ENCODE assay signal across 19 cellular contexts in the genomic region with DNA sequence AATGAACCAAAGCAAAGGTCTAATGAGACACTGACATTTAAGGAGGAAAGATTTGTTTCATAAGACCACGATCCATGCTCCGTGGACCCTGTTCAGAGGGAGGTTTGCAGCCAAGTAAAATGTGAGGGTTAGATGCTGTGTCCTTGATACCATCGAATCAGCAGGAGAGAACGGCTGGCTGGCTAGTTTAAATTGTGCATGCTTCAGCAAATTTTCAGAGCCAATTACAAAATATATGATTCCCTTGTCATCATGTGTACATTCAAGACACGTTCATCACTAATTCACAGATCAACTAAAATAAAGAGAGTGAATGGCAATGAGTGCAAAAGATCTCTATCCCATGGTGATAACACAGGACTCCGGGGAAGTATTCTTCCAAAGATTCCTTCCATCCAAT.
DNase-seq lines count a peak whose midpoint lies in the region; ATAC-seq and TF ChIP-seq lines count a peak whose summit lies in the region.
"Had no signal": no experiment of that assay in that cellular context is flagged by ENCODE, and none has a peak within 500 bp of the region (broad histone marks: within the 10 kb centered on the region; RNA-seq: fewer than 3 reads in every experiment).

No MANE protein-coding gene starts in this region.

- TF ChIP-seq CTCF in OCI-LY3 (IDR thresholded peaks at IDR 0.05; ENCODE audit: low read depth, low read length): no peak
- no peak for TF ChIP-seq CTCF in type B pancreatic cell (conservative IDR thresholded peaks at IDR 0.05)
- no peak for TF ChIP-seq CTCF in sigmoid colon (IDR thresholded peaks at IDR 0.05)

- no peak overlapping the region for H3K27ac ChIP-seq in OCI-LY3 (ENCODE audit: low read length)
- no peak overlapping the region for H3K27ac ChIP-seq in sigmoid colon
- H3K27ac ChIP-seq: 22Rv1 had no signal

- no peaks in the 10 kb centered on the region for H4K20me1 ChIP-seq in OCI-LY3 (ENCODE audit: insufficient read depth, low read length)

- peak overlapping the region; percentile 60; the same call in 1 of the 2 replicates for H2AFZ ChIP-seq in OCI-LY3 (ENCODE audit: low read depth, low read length)

- TF ChIP-seq EP300 in sigmoid colon (IDR thresholded peaks at IDR 0.05): no peak

- no peaks in the 10 kb centered on the region for H3K9me3 Mint-ChIP-seq in type B pancreatic cell
- H3K9me3 Mint-ChIP-seq in activated T-helper 17 cell treated with anti-CD3 and anti-CD28 coated beads, Interleukin-2, amount 50 U/mL, for 72 hours: peaks cover 5% of the 10 kb centered on the region
- H3K9me3 Mint-ChIP-seq: CD4-positive, alpha-beta T cell had no signal

- TF ChIP-seq POLR2A in sigmoid colon (IDR thresholded peaks at IDR 0.05): no peak

- no peaks in the 10 kb centered on the region for H3K9me3 ChIP-seq in OCI-LY3 (ENCODE audit: insufficient read depth, low read length)
- H3K9me3 ChIP-seq in sigmoid colon: no peaks in the 10 kb centered on the region
- H3K9me3 ChIP-seq: HAP-1 had no signal

- WGBS in sigmoid colon, 2 donors: 74 to 81% methylated on average over 6 of the region's 6 CpGs

- H3K4me3 ChIP-seq in OCI-LY3 (ENCODE audit: low read length): no peak overlapping the region
- H3K4me3 ChIP-seq in sigmoid colon: no peak overlapping the region
- H3K4me3 ChIP-seq: GM12878, HAP-1 had no signal

- H3K4me1 Mint-ChIP-seq in type B pancreatic cell (ENCODE audit: unreplicated experiment): peaks cover 10% of the 10 kb centered on the region
- H3K4me1 Mint-ChIP-seq in activated T-helper 17 cell treated with anti-CD3 and anti-CD28 coated beads, Interleukin-2, amount 50 U/mL, for 72 hours: no peaks in the 10 kb centered on the region
- H3K4me1 Mint-ChIP-seq: B cell had no signal

- H3K4me2 ChIP-seq in OCI-LY3 (ENCODE audit: low read length): no peak overlapping the region

- intact Hi-C loops in sigmoid colon (cut with DNase I): no loop called here

- ATAC-seq in activated T-helper 17 cell treated with anti-CD3 and anti-CD28 coated beads, Interleukin-2, amount 50 U/mL, for 72 hours (replicated peaks): no peak
- ATAC-seq: GM12878 had no signal

- H3K36me3 ChIP-seq in OCI-LY3 (replicated peaks; ENCODE audit: low read depth, low read length) (no peaks in the 10 kb centered on the region), sigmoid colon (no peaks in the 10 kb centered on the region)
- H3K36me3 ChIP-seq: HAP-1 had no signal

- H3K4me1 ChIP-seq in OCI-LY3 (ENCODE audit: low read length) (no peaks in the 10 kb centered on the region), sigmoid colon (peaks cover 0 to 1% (median 0%) of the 10 kb centered on the region in 4 donors)
- H3K4me1 ChIP-seq: HAP-1 had no signal

- no peaks in the 10 kb centered on the region for H3K36me3 Mint-ChIP-seq in type B pancreatic cell
- H3K36me3 Mint-ChIP-seq in activated T-helper 17 cell treated with anti-CD3 and anti-CD28 coated beads, Interleukin-2, amount 50 U/mL, for 72 hours (ENCODE audit: low read depth): no peaks in the 10 kb centered on the region

- H3K9ac ChIP-seq in OCI-LY3 (ENCODE audit: low read length): no peak overlapping the region

- DNase-seq in NCI-H2227 treated with DMSO at 0.1 percent for 48 hours (lab: John Stamatoyannopoulos, UW) (peak; percentile 19), NCI-H2227 (lab: John Stamatoyannopoulos, UW; ENCODE audit: unreplicated experiment) (no peak), left kidney (ENCODE audit: low read depth, low spot score) (peak; percentile 77), type B pancreatic cell (ENCODE audit: extremely low spot score, unreplicated experiment) (no peak), sigmoid colon (no peak), KG1 (lab: John Stamatoyannopoulos, UW) (no peak)
- DNase-seq: ACHN; C1 segment of cervical spinal cord; Calu3; CD4-positive, alpha-beta T cell; DMS 273 treated with DMSO at 0.1 percent for 48 hours; DMS79; GOT3 had no signal

- no peaks in the 10 kb centered on the region for H3K27me3 Mint-ChIP-seq in type B pancreatic cell
- no peaks in the 10 kb centered on the region for H3K27me3 Mint-ChIP-seq in activated T-helper 17 cell treated with anti-CD3 and anti-CD28 coated beads, Interleukin-2, amount 50 U/mL, for 72 hours
- H3K27me3 Mint-ChIP-seq: B cell; CD4-positive, alpha-beta T cell had no signal

- no peak overlapping the region for H3K4me3 Mint-ChIP-seq in type B pancreatic cell
- H3K4me3 Mint-ChIP-seq in activated T-helper 17 cell treated with anti-CD3 and anti-CD28 coated beads, Interleukin-2, amount 50 U/mL, for 72 hours: no peak overlapping the region
- H3K4me3 Mint-ChIP-seq: B cell; CD4-positive, alpha-beta T cell had no signal

- no peaks in the 10 kb centered on the region for H3K27me3 ChIP-seq in OCI-LY3 (ENCODE audit: low read depth, low read length)
- no peaks in the 10 kb centered on the region for H3K27me3 ChIP-seq in sigmoid colon

- peak overlapping the region; percentile 1 for H3K27ac Mint-ChIP-seq in type B pancreatic cell
- H3K27ac Mint-ChIP-seq in activated T-helper 17 cell treated with anti-CD3 and anti-CD28 coated beads, Interleukin-2, amount 50 U/mL, for 72 hours: no peak overlapping the region
- H3K27ac Mint-ChIP-seq: B cell; CD4-positive, alpha-beta T cell had no signal

- no peaks in the 10 kb centered on the region for H3K79me2 ChIP-seq in OCI-LY3 (ENCODE audit: low read length)

Comparison
In these comparisons a context has a peak if more than half of its experiments do, and no peak if none do; other contexts are left out.
1. DNase-seq: peak in NCI-H2227 treated with DMSO at 0.1 percent for 48 hours (single experiment) and left kidney (single experiment); none in NCI-H2227 (single experiment), type B pancreatic cell (single experiment), sigmoid colon (single experiment) and KG1 (single experiment).